ENCODE assay signal across 21 cellular contexts in the genomic region with DNA sequence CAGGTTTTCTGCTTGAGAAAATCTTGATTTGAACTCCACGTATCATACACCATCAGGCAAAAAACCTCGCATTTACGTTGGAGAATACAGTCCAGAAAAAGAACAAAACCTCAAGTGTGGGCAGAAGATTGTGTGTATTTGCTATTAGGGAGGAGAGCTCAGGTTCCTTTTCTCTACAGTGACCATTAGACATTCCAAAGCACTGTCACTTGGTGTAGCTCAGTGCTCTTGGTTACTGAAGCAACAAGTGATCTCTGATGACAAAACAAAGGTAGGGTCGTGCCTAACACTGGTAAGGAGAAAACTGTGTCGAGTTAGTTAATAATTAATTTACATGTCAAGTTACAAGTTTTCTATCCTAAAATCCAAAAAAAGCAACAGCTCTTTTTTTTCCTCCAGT.
DNase-seq lines count a peak whose midpoint lies in the region; ATAC-seq and FAIRE-seq lines count a peak whose summit lies in the region.
"Had no signal": no experiment of that assay in that cellular context is flagged by ENCODE, and none has a peak within 500 bp of the region (broad histone marks: within the 10 kb centered on the region; RNA-seq: fewer than 3 reads in every experiment).

No MANE protein-coding gene starts in this region.

- H3K9me3 Mint-ChIP-seq in immature natural killer cell: no peaks in the 10 kb centered on the region
- H3K9me3 Mint-ChIP-seq: effector memory CD8-positive, alpha-beta T cell had no signal

- 0 out of 2 replicates have a peak, but pooled peaks cover 2% of the 10 kb centered on the region for H3K36me3 ChIP-seq in BLaER1

- peak overlapping the region; percentile 20; the same call in 1 of the 2 replicates for H3K4me2 ChIP-seq in BLaER1

- peaks cover 94% of the 10 kb centered on the region for H3K4me1 ChIP-seq in BLaER1

- peak overlapping the region; percentile 20; the same call in 1 of the 2 replicates for H3K27ac ChIP-seq in BLaER1
- H3K27ac ChIP-seq: VCaP had no signal

- H3K27me3 Mint-ChIP-seq in T-helper 17 cell (no peaks in the 10 kb centered on the region), immature natural killer cell (ENCODE audit: low read depth in 3 of 3) (peaks cover 0 to 4% (median 2%) of the 10 kb centered on the region in 3 donors)
- H3K27me3 Mint-ChIP-seq: effector memory CD8-positive, alpha-beta T cell had no signal

- H3K9ac ChIP-seq in BLaER1: no peak overlapping the region

- no peaks in the 10 kb centered on the region for H4K20me1 ChIP-seq in BLaER1

- H3K36me3 Mint-ChIP-seq in T-helper 17 cell (ENCODE audit: low read depth): peaks cover 3% of the 10 kb centered on the region
- H3K36me3 Mint-ChIP-seq in immature natural killer cell: peaks cover 16 to 23% (median 16%) of the 10 kb centered on the region in 3 donors

- H3K4me3 ChIP-seq in BLaER1: no peak overlapping the region

- H3K4me1 Mint-ChIP-seq in T-helper 17 cell (peaks cover 31% of the 10 kb centered on the region), immature natural killer cell (peaks cover 38 to 61% of the 10 kb centered on the region in 2 donors)

- no peak overlapping the region for H3K4me3 Mint-ChIP-seq in T-helper 17 cell
- no peak overlapping the region for H3K4me3 Mint-ChIP-seq in immature natural killer cell
- H3K4me3 Mint-ChIP-seq: effector memory CD8-positive, alpha-beta T cell had no signal

- no peak for ATAC-seq in T-helper 17 cell
- ATAC-seq in HG03460 (IDR thresholded peaks at IDR 0.05; ENCODE audit: unreplicated experiment): no peak
- ATAC-seq: effector memory CD8-positive, alpha-beta T cell had no signal

- no peak for DNase-seq in GM19239 (ENCODE audit: insufficient read length, low spot score)
- DNase-seq in T-helper 17 cell: no peak
- DNase-seq in myocyte (ENCODE audit: low read depth): peak; percentile 22
- no peak for DNase-seq in NK-92 (lab: John Stamatoyannopoulos, UW; ENCODE audit: unreplicated experiment)
- no peak for DNase-seq in immature natural killer cell
- DNase-seq in amniotic stem cell (lab: John Stamatoyannopoulos, UW): no peak
- DNase-seq: activated CD4-positive, alpha-beta T cell treated with anti-CD3 and anti-CD28 coated beads, Interleukin-2, amount 50 U/mL, for 48 hours; activated naive CD4-positive, alpha-beta T cell treated with Interleukin-2 at 50 U/mL for 16 hours; activated T-cell treated with anti-CD3 and anti-CD28 coated beads for 4 hours; effector memory CD8-positive, alpha-beta T cell; glutamatergic neuron; mammary epithelial cell; NCI-H146; NCI-H2171; NCI-H526 treated with DMSO at 0.1 percent for 48 hours; retina; SHP77 had no signal

- H3K27me3 ChIP-seq in BLaER1: no peaks in the 10 kb centered on the region

- H3K9me3 ChIP-seq in BLaER1 (peaks cover 5% of the 10 kb centered on the region; the same call in 1 of the 2 replicates), T-helper 17 cell (ENCODE audit: control insufficient read depth, low read length, poor library complexity, severe bottlenecking) (no peaks in the 10 kb centered on the region)

- peak overlapping the region; percentile 37 for H3K27ac Mint-ChIP-seq in T-helper 17 cell
- H3K27ac Mint-ChIP-seq in immature natural killer cell: peak overlapping the region in 3 of 6 donors; percentile 25 to 73 (median 54)

- peak; percentile 55 for FAIRE-seq in GM19239 (lab: Jason Lieb, UNC)
- FAIRE-seq: astrocyte had no signal
